In genomic region chr6:45504947-45505346, GRCh38 we compare ENCODE assay signal across 9 cellular contexts.
DNase-seq lines count a peak whose midpoint lies in the region; ATAC-seq, FAIRE-seq and TF ChIP-seq lines count a peak whose summit lies in the region.
"Had no signal": no experiment of that assay in that cellular context is flagged by ENCODE, and none has a peak within 500 bp of the region (broad histone marks: within the 10 kb centered on the region; RNA-seq: fewer than 3 reads in every experiment).

No MANE protein-coding gene starts in this region.

- H3K27me3 Mint-ChIP-seq in mesothelial cell of epicardium (ENCODE audit: low read depth) = peaks cover 5% of the 10 kb centered on the region
- H3K27me3 Mint-ChIP-seq in T-helper 2 cell treated with Interferon-gamma antibody and Interleukin-4, amounts not matched to agents 5 μg/mL and 100 μg/mL, for 36 hours (ENCODE audit: low read depth) = no peaks in the 10 kb centered on the region

- no peak for ATAC-seq in HG03039 (IDR thresholded peaks at IDR 0.05; ENCODE audit: unreplicated experiment)

- H3K27me3 ChIP-seq in bronchial epithelial cell (ENCODE audit: control insufficient read depth, insufficient read depth, low read length) (no peaks in the 10 kb centered on the region), WERI-Rb-1 (ENCODE audit: insufficient read depth, low read depth, severe bottlenecking) (no peaks in the 10 kb centered on the region)

- TF ChIP-seq CTCF in bronchial epithelial cell (IDR thresholded peaks at IDR 0.05; ENCODE audit: insufficient read depth, low read length, severe bottlenecking) (no peak), mesothelial cell of epicardium (IDR thresholded peaks at IDR 0.05; ENCODE audit: unreplicated experiment) (no peak), WERI-Rb-1 (IDR thresholded peaks at IDR 0.05; ENCODE audit: low read depth, low read length) (no peak)

- DNase-seq in CD1c-positive myeloid dendritic cell (ENCODE audit: extremely low spot score) (peak; percentile 42), Kasumi-1 (lab: John Stamatoyannopoulos, UW) (peak; percentile 53 to 60), bronchial epithelial cell (ENCODE audit: low read depth) (peak; percentile 98), mesothelial cell of epicardium (ENCODE audit: low spot score in 2 of 2, unreplicated experiment in 2 of 2) (no peak), WERI-Rb-1 (no peak), RKO (ENCODE audit: low spot score) (no peak)
- no peak for DNase-seq in T-helper 2 cell treated with Interferon-gamma antibody and Interleukin-4, amounts not matched to agents 5 μg/mL and 100 μg/mL, for 36 hours (ENCODE audit: low spot score)
- DNase-seq: caudate nucleus had no signal

- no peaks in the 10 kb centered on the region for H3K36me3 Mint-ChIP-seq in mesothelial cell of epicardium
- peaks cover 70% of the 10 kb centered on the region for H3K36me3 Mint-ChIP-seq in T-helper 2 cell treated with Interferon-gamma antibody and Interleukin-4, amounts not matched to agents 5 μg/mL and 100 μg/mL, for 36 hours (ENCODE audit: low read depth)

- no peak overlapping the region for H3K4me3 Mint-ChIP-seq in mesothelial cell of epicardium
- H3K4me3 Mint-ChIP-seq in T-helper 2 cell treated with Interferon-gamma antibody and Interleukin-4, amounts not matched to agents 5 μg/mL and 100 μg/mL, for 36 hours = no peak overlapping the region

- peak overlapping the region; percentile 58 for H3K27ac Mint-ChIP-seq in mesothelial cell of epicardium
- H3K27ac Mint-ChIP-seq in T-helper 2 cell treated with Interferon-gamma antibody and Interleukin-4, amounts not matched to agents 5 μg/mL and 100 μg/mL, for 36 hours = no peak overlapping the region

- no peaks in the 10 kb centered on the region for H3K36me3 ChIP-seq in bronchial epithelial cell (ENCODE audit: control insufficient read depth, insufficient read depth, low read length)
- no peaks in the 10 kb centered on the region for H3K36me3 ChIP-seq in WERI-Rb-1

- H3K4me1 Mint-ChIP-seq in mesothelial cell of epicardium = peaks cover 27% of the 10 kb centered on the region
- peaks cover 63% of the 10 kb centered on the region for H3K4me1 Mint-ChIP-seq in T-helper 2 cell treated with Interferon-gamma antibody and Interleukin-4, amounts not matched to agents 5 μg/mL and 100 μg/mL, for 36 hours (ENCODE audit: low read depth)

- H3K4me3 ChIP-seq in bronchial epithelial cell (ENCODE audit: low read depth, low read length) = no peak overlapping the region
- H3K4me3 ChIP-seq in WERI-Rb-1 (ENCODE audit: low read depth, low read length) = no peak overlapping the region

- peak; percentile 91 for FAIRE-seq in bronchial epithelial cell (lab: Jason Lieb, UNC)

- peaks cover 3% of the 10 kb centered on the region for H3K9me3 Mint-ChIP-seq in mesothelial cell of epicardium
- H3K9me3 Mint-ChIP-seq in T-helper 2 cell treated with Interferon-gamma antibody and Interleukin-4, amounts not matched to agents 5 μg/mL and 100 μg/mL, for 36 hours = no peaks in the 10 kb centered on the region

- no peaks in the 10 kb centered on the region for H3K9me3 ChIP-seq in WERI-Rb-1 (ENCODE audit: severe bottlenecking)

- no peak overlapping the region for H3K27ac ChIP-seq in WERI-Rb-1

Comparison
In these comparisons a context has a peak if more than half of its experiments do, and no peak if none do; other contexts are left out.
1. DNase-seq: peak in CD1c-positive myeloid dendritic cell (single experiment), Kasumi-1 (2 of 2) and bronchial epithelial cell (single experiment); none in mesothelial cell of epicardium (0 of 2), T-helper 2 cell treated with Interferon-gamma antibody and Interleukin-4, amounts not matched to agents 5 μg/mL and 100 μg/mL, for 36 hours (single experiment), WERI-Rb-1 (single experiment) and RKO (single experiment).